8 cellular contexts compared by ENCODE assay signal in the genomic region with DNA sequence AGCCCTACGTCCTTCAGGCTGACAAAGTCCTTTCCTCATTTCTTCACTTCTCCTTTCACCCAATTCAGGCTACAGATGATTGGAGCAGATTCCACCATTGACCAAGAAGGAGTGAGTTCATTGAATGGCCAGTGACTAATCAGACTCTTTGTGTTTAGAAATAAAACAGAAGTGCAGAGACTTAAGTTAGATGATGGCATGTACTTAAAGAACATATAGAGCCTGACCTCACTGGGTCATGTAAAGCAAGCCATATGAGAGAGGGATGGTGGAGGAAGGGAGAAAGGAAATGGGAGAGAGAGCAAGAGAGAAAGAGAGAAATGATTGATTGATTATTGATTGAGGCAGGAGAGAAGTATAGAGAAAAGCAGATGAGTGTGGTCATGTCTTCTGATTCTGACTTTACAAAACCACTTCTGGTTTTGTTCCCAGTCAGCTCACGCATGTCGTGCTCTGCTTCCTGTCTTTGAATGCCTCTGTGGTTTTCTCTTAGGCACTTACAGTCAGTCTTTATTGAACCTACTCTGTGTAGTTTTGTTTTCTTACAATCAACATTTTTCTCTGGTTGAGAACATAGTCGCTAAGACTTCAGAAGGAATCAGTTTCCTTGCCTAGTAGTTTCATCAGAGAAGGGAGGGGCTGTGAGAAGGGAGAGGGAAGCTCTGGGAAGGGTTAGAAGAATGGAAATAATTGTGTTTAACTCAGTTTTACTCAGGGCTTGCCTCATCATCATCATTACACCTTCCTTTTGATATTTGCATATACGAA.
A peak's percentile ranks its signal among the peaks of the same experiment; 100 is the strongest.
DNase-seq lines count a peak whose midpoint lies in the region; ATAC-seq lines count a peak whose summit lies in the region.

No MANE protein-coding gene starts in this region.

- DNase-seq in GM04503 (ENCODE audit: low read depth) (peak; percentile 93), MV-4-11 (lab: John Stamatoyannopoulos, UW) (peak; percentile 96), immature natural killer cell (peak; percentile 6 to 38 (median 30)), HuH-7.5 (ENCODE audit: low spot score) (no peak), NCI-H146 treated with DMSO at 0.1 percent for 48 hours (lab: John Stamatoyannopoulos, UW; ENCODE audit: unreplicated experiment) (no peak)
- DNase-seq in activated naive CD4-positive, alpha-beta T cell treated with anti-CD3 and anti-CD28 coated beads, Interleukin-2, amount 50 U/mL, for 16 hours = peak; percentile 54
- peak in 5 of 6 experiments; percentile 5 to 84 (median 80) for DNase-seq in stimulated activated naive CD4-positive, alpha-beta T cell (lab: John Stamatoyannopoulos, UW)

- peak overlapping the region; percentile 52 to 92 (median 72) for H3K27ac Mint-ChIP-seq in immature natural killer cell

- ATAC-seq in GM21737 (IDR thresholded peaks at IDR 0.05; ENCODE audit: unreplicated experiment) = peak; percentile 96

- peak overlapping the region; percentile 30 to 67 (median 64) for H3K4me3 Mint-ChIP-seq in immature natural killer cell

- H3K36me3 Mint-ChIP-seq in immature natural killer cell = no peaks in the 10 kb centered on the region

- peaks cover 0 to 2% (median 0%) of the 10 kb centered on the region in 6 donors for H3K9me3 Mint-ChIP-seq in immature natural killer cell

- H3K27me3 Mint-ChIP-seq in immature natural killer cell (ENCODE audit: low read depth in 3 of 3) = peaks cover 0 to under 1% (median 0%) of the 10 kb centered on the region in 3 donors

- peaks cover 22 to 24% of the 10 kb centered on the region in 2 donors for H3K4me1 Mint-ChIP-seq in immature natural killer cell

Comparison
In these comparisons a context has a peak if more than half of its experiments do, and no peak if none do; other contexts are left out.
1. DNase-seq: peak in GM04503 (single experiment), MV-4-11 (single experiment), activated naive CD4-positive, alpha-beta T cell treated with anti-CD3 and anti-CD28 coated beads, Interleukin-2, amount 50 U/mL, for 16 hours (single experiment), immature natural killer cell (3 of 3) and stimulated activated naive CD4-positive, alpha-beta T cell (5 of 6); none in HuH-7.5 (single experiment) and NCI-H146 treated with DMSO at 0.1 percent for 48 hours (single experiment).